Comparison of ENCODE assay signal across 8 cellular contexts in genomic region chr17:79023886-79024771, GRCh38. TPM values are rescaled to one million over a fixed set of nuclear protein-coding genes. Genes with fewer than 3 reads are reported as not detected.
DNase-seq lines count a peak whose midpoint lies in the region; ATAC-seq and TF ChIP-seq lines count a peak whose summit lies in the region.

Gene C1QTNF1 (plus strand): TSS chr17:79024169. CDS start chr17:79043969, 19,800 bp downstream.

- peak within 1 kb of the TSS; percentile 76 for H3K4me3 Mint-ChIP-seq in endodermal cell

- H3K9ac ChIP-seq in endodermal cell (ENCODE audit: extremely low read depth, low read length, poor library complexity, severe bottlenecking) = peak within 1 kb of the TSS; percentile 30

- H3K36me3 ChIP-seq in WERI-Rb-1 (no peaks in the 10 kb centered on the region), endodermal cell (ENCODE audit: control insufficient read depth, insufficient read depth, low read length) (no peaks in the 10 kb centered on the region), transverse colon (no peaks in the 10 kb centered on the region)

- peak within 1 kb of the TSS; percentile 45 for H3K27ac ChIP-seq in WERI-Rb-1
- no peak within 1 kb of the TSS for H3K27ac ChIP-seq in endodermal cell (ENCODE audit: low read depth, low read length)
- peak within 1 kb of the TSS; percentile 66 to 77 (median 68) for H3K27ac ChIP-seq in transverse colon

- peaks cover 3% of the 10 kb centered on the region for H3K36me3 Mint-ChIP-seq in endodermal cell (ENCODE audit: low read depth)

- TF ChIP-seq POLR2A in transverse colon (IDR thresholded peaks at IDR 0.05) = peak; percentile 30

- peak within 1 kb of the TSS; percentile 62 for H3K27ac Mint-ChIP-seq in endodermal cell

- peaks cover 3% of the 10 kb centered on the region for H3K27me3 ChIP-seq in WERI-Rb-1 (ENCODE audit: insufficient read depth, low read depth, severe bottlenecking)
- peaks cover 38% of the 10 kb centered on the region for H3K27me3 ChIP-seq in endodermal cell (ENCODE audit: control insufficient read depth, insufficient read depth, low read length, poor library complexity, severe bottlenecking)
- H3K27me3 ChIP-seq in mononuclear cell (ENCODE audit: insufficient read depth, low read length) = peaks cover 49% of the 10 kb centered on the region
- no peaks in the 10 kb centered on the region for H3K27me3 ChIP-seq in transverse colon

- H3K4me3 ChIP-seq in WERI-Rb-1 (ENCODE audit: low read depth, low read length) = peak within 1 kb of the TSS; percentile 74
- H3K4me3 ChIP-seq in endodermal cell (ENCODE audit: low read length) = peak within 1 kb of the TSS; percentile 85
- H3K4me3 ChIP-seq in mononuclear cell (ENCODE audit: low read length) = peak within 1 kb of the TSS; percentile 19
- H3K4me3 ChIP-seq in transverse colon = peak within 1 kb of the TSS; percentile 44 to 80 (median 64)

- in situ Hi-C loops in transverse colon (cut with MboI; ENCODE audit: low pct_ligation_motif_present in 1 of 4, low pct_unique_long_range_greater_than_20kb in 1 of 4, low sequenced_read_pairs in 3 of 4) = no loop called here

- 1 to 2% methylated on average over 27 to 75 of the region's 77 CpGs for WGBS in endodermal cell (ENCODE audit: insufficient coverage in 1 of 2, insufficient read length in 1 of 2), 2 experiments
- WGBS in transverse colon (ENCODE audit: low coverage in 1 of 2), 2 donors = 4% methylated on average over 66 of the region's 77 CpGs; no CpG with 5 or more reads in 1 of the 2 donors

- no peaks in the 10 kb centered on the region for H3K9me3 Mint-ChIP-seq in endodermal cell

- H3K4me1 ChIP-seq in endodermal cell (ENCODE audit: control insufficient read depth, insufficient read depth, low read length) (peaks cover 13% of the 10 kb centered on the region), mononuclear cell (ENCODE audit: insufficient read depth, low read length) (peaks cover 14% of the 10 kb centered on the region), transverse colon (peaks cover 42 to 78% (median 66%) of the 10 kb centered on the region in 4 donors)

- peak; percentile 47 for DNase-seq in activated naive CD4-positive, alpha-beta T cell treated with Interleukin-2 at 50 U/mL for 16 hours
- no peak for DNase-seq in activated naive CD4-positive, alpha-beta T cell (lab: John Stamatoyannopoulos, UW)
- DNase-seq in WERI-Rb-1 (peak; percentile 84), endodermal cell (peak; percentile 92), transverse colon (peak; percentile 70)

- ATAC-seq in GM21381 (IDR thresholded peaks at IDR 0.05; ENCODE audit: unreplicated experiment) = no peak
- no peak for ATAC-seq in GM18867 (IDR thresholded peaks at IDR 0.05; ENCODE audit: unreplicated experiment)

- H3K27me3 Mint-ChIP-seq in endodermal cell (ENCODE audit: insufficient read depth) = peaks cover 64% of the 10 kb centered on the region

- no peak for TF ChIP-seq EP300 in transverse colon (IDR thresholded peaks at IDR 0.05; ENCODE audit: low read depth)

- intact Hi-C loops in transverse colon (cut with DNase I; ENCODE audit: low total_unique reads) = loop anchor here (2.0 kb wide), 1 partner anchor 21 kb away; no protein-coding TSS in a partner anchor

- TF ChIP-seq CTCF in WERI-Rb-1 (IDR thresholded peaks at IDR 0.05; ENCODE audit: low read depth, low read length) (peak; percentile 60), endodermal cell (conservative IDR thresholded peaks at IDR 0.05) (peak; percentile 74), transverse colon (IDR thresholded peaks at IDR 0.05) (peak; percentile 62 to 87 (median 65))

- no peaks in the 10 kb centered on the region for H3K9me3 ChIP-seq in WERI-Rb-1 (ENCODE audit: severe bottlenecking)
- no peaks in the 10 kb centered on the region for H3K9me3 ChIP-seq in endodermal cell (ENCODE audit: control insufficient read depth, low read length)
- no peaks in the 10 kb centered on the region for H3K9me3 ChIP-seq in mononuclear cell (ENCODE audit: low read depth, low read length)
- H3K9me3 ChIP-seq in transverse colon = no peaks in the 10 kb centered on the region

- H3K4me1 Mint-ChIP-seq in endodermal cell = peaks cover 46% of the 10 kb centered on the region

RNA-seq across cellular contexts. Expression of gene C1QTNF1, which starts in this region (rescaled TPM):
- total RNA-seq in endodermal cell = 10 to 100 TPM; 16.0 to 16.5 TPM
- polyA plus RNA-seq in endodermal cell (2013, experiment 1 of 2) = 1.5 TPM
- 1.7 TPM for polyA plus RNA-seq in endodermal cell (2013, experiment 2 of 2)
- total RNA-seq in mononuclear cell = 0.10 TPM
- 10 to 100 TPM in 2 of 4 donors, 1 to 10 TPM in 2; 5.4 to 35.5 (median 12.0) TPM for total RNA-seq in transverse colon

Comparison
In these comparisons a context has a peak if more than half of its experiments do, and no peak if none do; other contexts are left out.
1. DNase-seq: peak in activated naive CD4-positive, alpha-beta T cell treated with Interleukin-2 at 50 U/mL for 16 hours (single experiment), WERI-Rb-1 (single experiment), endodermal cell (single experiment) and transverse colon (single experiment); none in activated naive CD4-positive, alpha-beta T cell (0 of 4).
2. H3K4me3 ChIP-seq: peak in every context shown above with its lines; median percentile 85 in endodermal cell; 74 in WERI-Rb-1; 64 in transverse colon; 19 in mononuclear cell.
3. Peak in every context shown above with its lines, with median percentiles within 50 percentile points of each other: CTCF ChIP-seq.